Comparison of ENCODE assay signal across 21 cellular contexts in the genomic region with DNA sequence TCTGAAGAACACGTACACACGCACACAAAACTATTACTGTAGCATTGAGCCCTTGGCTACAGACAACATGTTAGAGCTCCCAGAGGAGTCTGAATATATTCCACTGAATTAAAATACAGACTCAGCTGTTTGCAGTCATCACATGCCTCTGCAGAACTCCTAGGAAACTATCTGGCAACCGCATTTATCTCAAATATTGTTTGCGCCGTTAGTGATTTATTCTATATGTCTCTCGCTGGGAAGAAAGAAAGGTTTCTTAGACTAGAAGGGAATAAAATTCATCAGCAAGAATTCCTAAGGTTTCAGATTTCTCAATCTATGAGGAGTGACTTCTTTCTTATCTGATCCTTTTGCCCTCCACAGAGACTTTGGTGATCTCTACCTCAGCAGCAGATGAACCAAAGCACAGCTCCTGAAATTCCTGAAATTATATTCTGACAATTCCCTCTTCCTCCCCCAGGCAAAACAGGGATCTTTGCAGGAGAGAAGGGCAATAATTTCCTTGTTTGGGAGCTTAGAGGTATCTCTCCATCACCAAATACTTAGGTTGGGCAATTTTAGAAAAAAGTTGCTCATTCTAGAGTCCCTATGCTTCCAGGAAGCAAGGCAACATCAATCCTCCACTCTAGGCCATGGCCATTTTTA.
"Had no signal": no experiment of that assay in that cellular context is flagged by ENCODE, and none has a peak within 500 bp of the region (broad histone marks: within the 10 kb centered on the region; RNA-seq: fewer than 3 reads in every experiment).

No MANE protein-coding gene starts in this region.

- H3K4me3 ChIP-seq: esophagus muscularis mucosa, hepatocyte, sigmoid colon, spleen, thyroid gland, vagina had no signal

- H3K27ac Mint-ChIP-seq: activated CD4-positive, alpha-beta T cell treated with anti-CD3 and anti-CD28 coated beads, Interleukin-2, amount 10 ng/mL, durations not matched to agents 7 days and 5 days; activated naive CD4-positive, alpha-beta T cell treated with anti-CD3 and anti-CD28 coated beads, Interleukin-2, amount 10 ng/mL, durations not matched to agents 7 days and 5 days; activated naive CD8-positive, alpha-beta T cell treated with anti-CD3 and anti-CD28 coated beads, Interleukin-2, amount 50 U/mL, for 24 hours; dendritic cell treated with granulocyte-macrophage colony-stimulating factor and Interleukin-4, amounts not matched to agents 40 ng/mL and 50 ng/mL, for 4 days had no signal

- H3K27ac ChIP-seq: esophagus muscularis mucosa, hepatocyte, parathyroid adenoma, sigmoid colon, spleen, thyroid gland, vagina had no signal

- DNase-seq: activated CD4-positive, alpha-beta T cell treated with anti-CD3 and anti-CD28 coated beads, Interleukin-2, amount 10 ng/mL, durations not matched to agents 7 days and 5 days; activated CD8-positive, alpha-beta memory T cell treated with anti-CD3 and anti-CD28 coated beads, Interleukin-2, amount 50 U/mL, for 4 hours; activated naive CD4-positive, alpha-beta T cell treated with anti-CD3 and anti-CD28 coated beads, Interleukin-2, amount 10 ng/mL, durations not matched to agents 7 days and 5 days; activated naive CD8-positive, alpha-beta T cell treated with anti-CD3 and anti-CD28 coated beads, Interleukin-2, amount 50 U/mL, for 24 hours; activated T-cell treated with anti-CD3 and anti-CD28 coated beads, Interleukin-2, amount 50 U/mL, for 4 hours; effector CD8-positive, alpha-beta T cell; foreskin fibroblast; midbrain; sigmoid colon; spleen; stimulated activated CD8-positive, alpha-beta memory T cell treated with anti-CD3 and anti-CD28 coated beads, Interleukin-4, amount 100 ng/mL, for 48 hours; stimulated activated naive CD4-positive, alpha-beta T cell; T1000; thyroid gland had no signal

- H3K4me2 ChIP-seq: hepatocyte had no signal

- H2AFZ ChIP-seq: hepatocyte, parathyroid adenoma had no signal

- H3K79me2 ChIP-seq: parathyroid adenoma had no signal

- H3K4me3 Mint-ChIP-seq: activated CD4-positive, alpha-beta T cell treated with anti-CD3 and anti-CD28 coated beads, Interleukin-2, amount 10 ng/mL, durations not matched to agents 7 days and 5 days; activated naive CD4-positive, alpha-beta T cell treated with anti-CD3 and anti-CD28 coated beads, Interleukin-2, amount 10 ng/mL, durations not matched to agents 7 days and 5 days; activated naive CD8-positive, alpha-beta T cell treated with anti-CD3 and anti-CD28 coated beads, Interleukin-2, amount 50 U/mL, for 24 hours; activated T-cell treated with anti-CD3 and anti-CD28 coated beads, Interleukin-2, amount 50 U/mL, for 4 hours; dendritic cell treated with granulocyte-macrophage colony-stimulating factor and Interleukin-4, amounts not matched to agents 40 ng/mL and 50 ng/mL, for 4 days had no signal

- H3K4me1 Mint-ChIP-seq: activated CD4-positive, alpha-beta T cell treated with anti-CD3 and anti-CD28 coated beads, Interleukin-2, amount 10 ng/mL, durations not matched to agents 7 days and 5 days; activated naive CD4-positive, alpha-beta T cell treated with anti-CD3 and anti-CD28 coated beads, Interleukin-2, amount 10 ng/mL, durations not matched to agents 7 days and 5 days; activated naive CD8-positive, alpha-beta T cell treated with anti-CD3 and anti-CD28 coated beads, Interleukin-2, amount 50 U/mL, for 24 hours had no signal

- H3K9me3 Mint-ChIP-seq: activated CD4-positive, alpha-beta T cell treated with anti-CD3 and anti-CD28 coated beads, Interleukin-2, amount 10 ng/mL, durations not matched to agents 7 days and 5 days; activated naive CD4-positive, alpha-beta T cell treated with anti-CD3 and anti-CD28 coated beads, Interleukin-2, amount 10 ng/mL, durations not matched to agents 7 days and 5 days; activated naive CD8-positive, alpha-beta T cell treated with anti-CD3 and anti-CD28 coated beads, Interleukin-2, amount 50 U/mL, for 24 hours; activated T-cell treated with anti-CD3 and anti-CD28 coated beads, Interleukin-2, amount 50 U/mL, for 4 hours; dendritic cell treated with granulocyte-macrophage colony-stimulating factor and Interleukin-4, amounts not matched to agents 40 ng/mL and 50 ng/mL, for 4 days had no signal

- H3K36me3 ChIP-seq: thyroid gland, vagina had no signal

- ATAC-seq: activated naive CD8-positive, alpha-beta T cell treated with anti-CD3 and anti-CD28 coated beads, Interleukin-2, amount 50 U/mL, for 24 hours; activated T-cell treated with anti-CD3 and anti-CD28 coated beads, Interleukin-2, amount 50 U/mL, for 4 hours had no signal

- H3K36me3 Mint-ChIP-seq: activated naive CD4-positive, alpha-beta T cell treated with anti-CD3 and anti-CD28 coated beads, Interleukin-2, amount 10 ng/mL, durations not matched to agents 7 days and 5 days had no signal

- H3K4me1 ChIP-seq: parathyroid adenoma had no signal

- H3K9me3 ChIP-seq: esophagus muscularis mucosa, sigmoid colon, spleen, thyroid gland, vagina had no signal

- FAIRE-seq: astrocyte, endothelial cell of umbilical vein had no signal

- H3K9ac ChIP-seq: parathyroid adenoma had no signal

- H3K27me3 ChIP-seq: esophagus muscularis mucosa, hepatocyte, sigmoid colon, spleen, thyroid gland, vagina had no signal

- H3K27me3 Mint-ChIP-seq: activated CD4-positive, alpha-beta T cell treated with anti-CD3 and anti-CD28 coated beads, Interleukin-2, amount 10 ng/mL, durations not matched to agents 7 days and 5 days; activated naive CD4-positive, alpha-beta T cell treated with anti-CD3 and anti-CD28 coated beads, Interleukin-2, amount 10 ng/mL, durations not matched to agents 7 days and 5 days; activated naive CD8-positive, alpha-beta T cell treated with anti-CD3 and anti-CD28 coated beads, Interleukin-2, amount 50 U/mL, for 24 hours; dendritic cell treated with granulocyte-macrophage colony-stimulating factor and Interleukin-4, amounts not matched to agents 40 ng/mL and 50 ng/mL, for 4 days had no signal
